17 cellular contexts compared by ENCODE assay signal in genomic region chr10:74846958-74847357, GRCh38.
"Had no signal": no experiment of that assay in that cellular context is flagged by ENCODE, and none has a peak within 500 bp of the region (broad histone marks: within the 10 kb centered on the region; RNA-seq: fewer than 3 reads in every experiment).

No MANE protein-coding gene starts in this region.

- H3K27me3 ChIP-seq: body of pancreas, left lung, pancreas, thyroid gland had no signal

- H3K9me3 Mint-ChIP-seq: activated naive CD8-positive, alpha-beta T cell treated with anti-CD3 and anti-CD28 coated beads for 36 hours; naive B cell; stimulated activated naive B cell treated with anti-CD40 and anti-IgM and Interleukin-4, amounts not matched to agents 10 μg/mL and 1 μg/mL and 100 μg/mL, for 72 hours had no signal

- ATAC-seq: body of pancreas; left lung; mucosa of descending colon; pancreas; stimulated activated naive B cell treated with anti-CD40 and anti-IgM and Interleukin-4, amounts not matched to agents 10 μg/mL and 1 μg/mL and 100 μg/mL, for 72 hours had no signal

- H3K9me3 ChIP-seq: body of pancreas, left lung, mucosa of descending colon, pancreas, thyroid gland had no signal

- DNase-seq: activated CD4-positive, alpha-beta T cell treated with anti-CD3 and anti-CD28 coated beads, Interleukin-2, amount 50 U/mL, for 4 hours; activated CD4-positive, CD25-positive, alpha-beta regulatory T cell treated with anti-CD3 and anti-CD28 coated beads, Interleukin-2, amount 50 U/mL, for 72 hours; activated naive CD8-positive, alpha-beta T cell treated with anti-CD3 and anti-CD28 coated beads for 36 hours; activated T-cell treated with anti-CD3 and anti-CD28 coated beads for 4 hours; amygdala; body of pancreas; cerebellar nuclear complex; cortex of kidney; erythroblast; head of caudate nucleus; left lung; mucosa of descending colon; naive B cell; pancreas; stimulated activated naive B cell treated with anti-CD40 and anti-IgM and Interleukin-4, amounts not matched to agents 10 μg/mL and 1 μg/mL and 100 μg/mL, for 72 hours; T1000; thyroid gland had no signal

- H3K36me3 ChIP-seq: pancreas had no signal

- H3K4me3 ChIP-seq: body of pancreas, left lung, mucosa of descending colon, pancreas, thyroid gland had no signal

- H3K27ac Mint-ChIP-seq: activated naive CD8-positive, alpha-beta T cell treated with anti-CD3 and anti-CD28 coated beads for 36 hours; stimulated activated naive B cell treated with anti-CD40 and anti-IgM and Interleukin-4, amounts not matched to agents 10 μg/mL and 1 μg/mL and 100 μg/mL, for 72 hours had no signal

- H3K27me3 Mint-ChIP-seq: activated naive CD8-positive, alpha-beta T cell treated with anti-CD3 and anti-CD28 coated beads for 36 hours; naive B cell; stimulated activated naive B cell treated with anti-CD40 and anti-IgM and Interleukin-4, amounts not matched to agents 10 μg/mL and 1 μg/mL and 100 μg/mL, for 72 hours had no signal

- H3K27ac ChIP-seq: left lung, pancreas, thyroid gland had no signal

- H3K4me3 Mint-ChIP-seq: activated naive CD8-positive, alpha-beta T cell treated with anti-CD3 and anti-CD28 coated beads for 36 hours; naive B cell; stimulated activated naive B cell treated with anti-CD40 and anti-IgM and Interleukin-4, amounts not matched to agents 10 μg/mL and 1 μg/mL and 100 μg/mL, for 72 hours had no signal
